In genomic region chr2:170249761-170250160, GRCh38 we compare ENCODE assay signal across 33 cellular contexts.
"Had no signal": no experiment of that assay in that cellular context is flagged by ENCODE, and none has a peak within 500 bp of the region (broad histone marks: within the 10 kb centered on the region; RNA-seq: fewer than 3 reads in every experiment).

No MANE protein-coding gene starts in this region.

- H3K4me1 ChIP-seq: adrenal gland, body of pancreas, breast epithelium had no signal

- H3K27me3 ChIP-seq: adrenal gland, body of pancreas, brain microvascular endothelial cell, breast epithelium had no signal

- FAIRE-seq: astrocyte, TTC549 had no signal

- H3K36me3 ChIP-seq: adrenal gland, brain microvascular endothelial cell, breast epithelium had no signal

- H3K27ac ChIP-seq: adrenal gland, body of pancreas, brain microvascular endothelial cell, breast epithelium, VCaP had no signal

- DNase-seq: activated B cell treated with CpG ODN at 0.5 μM for 24 hours; activated CD4-positive, alpha-beta memory T cell treated with anti-CD3 and anti-CD28 coated beads for 36 hours; activated CD4-positive, alpha-beta T cell treated with anti-CD3 and anti-CD28 coated beads for 4 hours; activated CD4-positive, alpha-beta T cell treated with anti-CD3 and anti-CD28 coated beads, Interleukin-2, amount 10 ng/mL, durations not matched to agents 24 days and 14 days; activated CD4-positive, alpha-beta T cell treated with anti-CD3 and anti-CD28 coated beads, Interleukin-2, amount 50 U/mL, for 1 hour; activated CD4-positive, alpha-beta T cell treated with anti-CD3 and anti-CD28 coated beads, Interleukin-2, amount 50 U/mL, for 4 hours; activated CD4-positive, CD25-positive, alpha-beta regulatory T cell treated with anti-CD3 and anti-CD28 coated beads, Interleukin-2, amount 50 U/mL, for 72 hours; activated CD8-positive, alpha-beta memory T cell treated with anti-CD3 and anti-CD28 coated beads, Interleukin-2, amount 50 U/mL, for 4 hours; activated CD8-positive, alpha-beta T cell treated with anti-CD3 and anti-CD28 coated beads for 36 hours; activated effector memory CD4-positive, alpha-beta T cell treated with anti-CD3 and anti-CD28 coated beads, Interleukin-2, amount 50 U/mL, for 16 hours; activated gamma-delta T cell treated with Interleukin-2 at 50 U/mL for 16 hours; activated naive CD4-positive, alpha-beta T cell; activated naive CD4-positive, alpha-beta T cell treated with anti-CD3 and anti-CD28 coated beads for 36 hours; activated naive CD4-positive, alpha-beta T cell treated with anti-CD3 and anti-CD28 coated beads, Interleukin-2, amount 50 U/mL, for 16 hours; activated naive CD8-positive, alpha-beta T cell treated with anti-CD3 and anti-CD28 coated beads for 36 hours; activated T-cell treated with anti-CD3 and anti-CD28 coated beads for 4 hours; activated T-cell treated with anti-CD3 and anti-CD28 coated beads, Interleukin-2, amount 50 U/mL, for 1 hour; activated T-cell treated with anti-CD3 and anti-CD28 coated beads, Interleukin-2, amount 50 U/mL, for 4 hours; activated T-cell treated with anti-CD3 and anti-CD28 coated beads, Interleukin-2, amount 50 U/mL, for 72 hours; adrenal gland; amniotic stem cell; aorta; body of pancreas; brain microvascular endothelial cell; central memory CD4-positive, alpha-beta T cell; T-helper 2 cell; T-helper 9 cell had no signal

- H3K4me3 ChIP-seq: adrenal gland, body of pancreas, breast epithelium had no signal

- ATAC-seq: activated CD8-positive, alpha-beta T cell treated with anti-CD3 and anti-CD28 coated beads for 36 hours; activated naive CD4-positive, alpha-beta T cell treated with anti-CD3 and anti-CD28 coated beads, Interleukin-2, amount 50 U/mL, for 72 hours; activated T-cell treated with anti-CD3 and anti-CD28 coated beads, Interleukin-2, amount 50 U/mL, for 4 hours; activated T-cell treated with anti-CD3 and anti-CD28 coated beads, Interleukin-2, amount 50 U/mL, for 72 hours; activated T-helper 17 cell treated with anti-CD3 and anti-CD28 coated beads, Interleukin-2, amount 50 U/mL, for 72 hours; body of pancreas had no signal

- H3K9me3 ChIP-seq: adrenal gland, body of pancreas, breast epithelium had no signal
